Comparison of ENCODE assay signal across 21 cellular contexts in genomic region chr10:12906051-12906541, GRCh38.
DNase-seq lines count a peak whose midpoint lies in the region; ATAC-seq and TF ChIP-seq lines count a peak whose summit lies in the region.
"Had no signal": no experiment of that assay in that cellular context is flagged by ENCODE, and none has a peak within 500 bp of the region (broad histone marks: within the 10 kb centered on the region; RNA-seq: fewer than 3 reads in every experiment).

No MANE protein-coding gene starts in this region.

- H3K79me2 ChIP-seq in mammary epithelial cell (ENCODE audit: insufficient read depth, low read length): no peaks in the 10 kb centered on the region

- no peaks in the 10 kb centered on the region for H3K4me1 ChIP-seq in breast epithelium
- no peaks in the 10 kb centered on the region for H3K4me1 ChIP-seq in mammary epithelial cell (ENCODE audit: insufficient read depth, low read length)
- H3K4me1 ChIP-seq in gastroesophageal sphincter: peaks cover 0 to 18% (median 0%) of the 10 kb centered on the region in 3 donors
- peaks cover 12% of the 10 kb centered on the region for H3K4me1 ChIP-seq in vagina
- H3K4me1 ChIP-seq: BE2C had no signal

- H3K27ac ChIP-seq in breast epithelium: peak overlapping the region; percentile 54 to 69
- no peak overlapping the region for H3K27ac ChIP-seq in mammary epithelial cell (ENCODE audit: insufficient read depth, low read depth, low read length)
- H3K27ac ChIP-seq in gastroesophageal sphincter: peak overlapping the region in 3 of 4 donors; percentile 12 to 62 (median 46)
- peak overlapping the region; percentile 39 for H3K27ac ChIP-seq in vagina

- TF ChIP-seq POLR2A in breast epithelium (IDR thresholded peaks at IDR 0.05) (no peak), gastroesophageal sphincter (IDR thresholded peaks at IDR 0.05) (no peak), vagina (IDR thresholded peaks at IDR 0.05) (no peak)

- ATAC-seq in gastroesophageal sphincter: peak; percentile 63
- ATAC-seq: activated CD4-positive, alpha-beta T cell treated with anti-CD3 and anti-CD28 coated beads for 36 hours; HCT116; T-cell had no signal

- H2AFZ ChIP-seq in mammary epithelial cell (ENCODE audit: low read depth, low read length): no peak overlapping the region

- no TSS peak for BruUV-seq in mammary epithelial cell (replicated peaks; lab: Mats Ljungman, UMichigan)

- in situ Hi-C loops in mammary epithelial cell (cut with MboI; ENCODE audit: low sequenced_read_pairs in 2 of 2): no loop called here

- CTCF ChIA-PET in mammary epithelial cell (lab: Charles Lee; ENCODE audit: low non-redundant PET): no interaction called here

- H3K27me3 ChIP-seq in breast epithelium: no peaks in the 10 kb centered on the region
- H3K27me3 ChIP-seq in mammary epithelial cell (ENCODE audit: insufficient read depth, low read length): peaks cover 1% of the 10 kb centered on the region
- H3K27me3 ChIP-seq in gastroesophageal sphincter: no peaks in the 10 kb centered on the region
- H3K27me3 ChIP-seq in vagina: no peaks in the 10 kb centered on the region
- H3K27me3 ChIP-seq: BE2C had no signal

- H4K20me1 ChIP-seq in mammary epithelial cell (ENCODE audit: insufficient read depth, low read length): no peaks in the 10 kb centered on the region

- no peak for TF ChIP-seq CTCF in breast epithelium (IDR thresholded peaks at IDR 0.05)
- no peak for TF ChIP-seq CTCF in mammary epithelial cell (conservative IDR thresholded peaks at IDR 0.05 in 1 of 2, IDR thresholded peaks at IDR 0.05 in 1 of 2; ENCODE audit: extremely low read depth in 1 of 2, insufficient read depth in 1 of 2, low read depth in 1 of 2, low read length in 2 of 2)
- no peak for TF ChIP-seq CTCF in gastroesophageal sphincter (IDR thresholded peaks at IDR 0.05)
- TF ChIP-seq CTCF in vagina (IDR thresholded peaks at IDR 0.05): no peak

- no peak overlapping the region for H3K4me2 ChIP-seq in mammary epithelial cell (ENCODE audit: insufficient read depth, low read depth, low read length)

- intact Hi-C loops in breast epithelium (cut with DNase I; ENCODE audit: low total_unique reads) (no loop called here), mammary epithelial cell (cut with micrococcal nuclease) (no loop called here), vagina (cut with DNase I) (loop anchor here (10.0 kb wide), 2 partner anchors 121 to 181 kb away; no protein-coding TSS in a partner anchor)

- H3K9ac ChIP-seq in mammary epithelial cell (ENCODE audit: insufficient read depth, low read length): no peak overlapping the region

- H3K4me3 ChIP-seq in breast epithelium (no peak overlapping the region), mammary epithelial cell (replicated peaks in 1 of 3; ENCODE audit: insufficient read depth in 1 of 3, low read depth in 2 of 3, low read length in 3 of 3) (no peak overlapping the region), gastroesophageal sphincter (no peak overlapping the region), vagina (no peak overlapping the region)

- H3K9me3 ChIP-seq in breast epithelium (no peaks in the 10 kb centered on the region), mammary epithelial cell (replicated peaks; ENCODE audit: insufficient read depth, low read length) (no peaks in the 10 kb centered on the region), gastroesophageal sphincter (no peaks in the 10 kb centered on the region), vagina (no peaks in the 10 kb centered on the region)
- H3K9me3 ChIP-seq: BE2C had no signal

- H3K36me3 ChIP-seq in breast epithelium (no peaks in the 10 kb centered on the region), mammary epithelial cell (ENCODE audit: insufficient read depth, low read length) (no peaks in the 10 kb centered on the region), gastroesophageal sphincter (no peaks in the 10 kb centered on the region), vagina (no peaks in the 10 kb centered on the region)
- H3K36me3 ChIP-seq: BE2C had no signal

- TF ChIP-seq EP300 in gastroesophageal sphincter (IDR thresholded peaks at IDR 0.05): no peak

- peak in 1 of 2 donors; percentile 19 for DNase-seq in breast epithelium (ENCODE audit: low spot score in 2 of 2)
- no peak for DNase-seq in mammary epithelial cell
- peak; percentile 10 for DNase-seq in pulmonary artery endothelial cell (ENCODE audit: low read depth, low spot score)
- peak in 1 of 2 donors; percentile 81 for DNase-seq in vagina (ENCODE audit: extremely low spot score in 2 of 2)
- no peak for DNase-seq in AG20443 (ENCODE audit: low spot score)
- DNase-seq in NOMO-1 treated with DMSO at 0.1 percent for 48 hours (lab: John Stamatoyannopoulos, UW; ENCODE audit: unreplicated experiment): no peak
- DNase-seq in medulla oblongata (ENCODE audit: extremely low spot score): no peak
- DNase-seq: 8988T; activated CD4-positive, alpha-beta T cell treated with anti-CD3 and anti-CD28 coated beads for 36 hours; BE2C; DMS79 treated with DMSO at 0.1 percent for 48 hours; Karpas-422; NCI-H1048; NCI-H1930; NCI-H345; NCI-H82; retina; SIG-M5; T-cell had no signal

- dilution Hi-C loops in mammary epithelial cell (cut with HindIII; ENCODE audit: low sequenced_read_pairs): no loop called here

- WGBS in mammary epithelial cell (ENCODE audit: low coverage, missing lambda C conversion rate): 36% methylated on average over 8 of the region's 13 CpGs
- 78 to 86% methylated on average over 2 to 4 of the region's 13 CpGs for WGBS in gastroesophageal sphincter (ENCODE audit: low coverage in 1 of 2), 2 donors
